Comparison of ENCODE assay signal across 20 cellular contexts in the genomic region with DNA sequence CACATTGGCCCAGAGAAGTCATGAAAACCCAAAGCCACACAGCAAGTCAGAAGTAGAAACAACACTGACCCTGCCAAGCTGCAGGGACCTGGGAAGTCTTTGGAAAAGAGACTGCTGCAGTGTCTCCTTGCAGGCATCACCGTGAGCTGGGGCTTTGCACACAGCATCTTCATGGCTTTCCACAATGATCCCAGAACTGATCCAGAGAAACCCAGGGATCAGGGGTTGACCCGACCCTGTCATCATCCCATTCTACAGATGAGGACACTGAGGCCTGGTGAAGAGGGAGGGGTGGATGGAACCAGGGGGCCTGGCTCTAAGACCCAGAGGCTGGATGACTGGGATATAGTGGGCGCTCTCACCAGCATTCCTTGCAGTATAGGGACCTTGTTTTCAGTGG. TPM values are rescaled to one million over a fixed set of nuclear protein-coding genes. Genes with fewer than 3 reads are reported as not detected.
"Had no signal": no experiment of that assay in that cellular context is flagged by ENCODE, and none has a peak within 500 bp of the region (broad histone marks: within the 10 kb centered on the region; RNA-seq: fewer than 3 reads in every experiment).

No MANE protein-coding gene starts in this region.

- H3K4me1 ChIP-seq: colonic mucosa, prostate gland had no signal

- H3K27ac ChIP-seq: colonic mucosa, esophagus squamous epithelium, lower lobe of right lung, prostate gland, thoracic aorta, tibial nerve, vagina had no signal

- H3K9me3 Mint-ChIP-seq: effector memory CD8-positive, alpha-beta T cell; natural killer cell; stimulated activated naive B cell treated with anti-CD40 and anti-IgM and Interleukin-4, amounts not matched to agents 10 μg/mL and 1 μg/mL and 100 μg/mL, for 72 hours; stimulated activated naive CD8-positive, alpha-beta T cell treated with anti-CD3 and anti-CD28 coated beads, Interleukin-15, Interleukin-2, amounts not matched to agents 100 ng/mL and 50 ng/mL, for 24 hours had no signal

- H3K4me3 ChIP-seq: colonic mucosa, esophagus squamous epithelium, lower lobe of right lung, prostate gland, thoracic aorta, tibial nerve, vagina had no signal

- DNase-seq: colonic mucosa; dermis blood vessel endothelial cell; effector memory CD8-positive, alpha-beta T cell; erythroblast; esophagus squamous epithelium; foreskin melanocyte; left ventricle myocardium superior; lower lobe of right lung; natural killer cell; small intestine; stimulated activated CD4-positive, alpha-beta T cell treated with anti-CD3 and anti-CD28 coated beads, Interleukin-15, amount 100 ng/mL, for 24 hours; stimulated activated CD4-positive, alpha-beta T cell treated with anti-CD3 and anti-CD28 coated beads, Interleukin-2, amount 100 ng/mL, for 48 hours; stimulated activated naive B cell treated with anti-CD40 and anti-IgM and Interleukin-4, amounts not matched to agents 10 μg/mL and 1 μg/mL and 100 μg/mL, for 72 hours had no signal

- H3K4me3 Mint-ChIP-seq: effector memory CD8-positive, alpha-beta T cell; natural killer cell; stimulated activated naive B cell treated with anti-CD40 and anti-IgM and Interleukin-4, amounts not matched to agents 10 μg/mL and 1 μg/mL and 100 μg/mL, for 72 hours; stimulated activated naive CD8-positive, alpha-beta T cell treated with anti-CD3 and anti-CD28 coated beads, Interleukin-15, Interleukin-2, amounts not matched to agents 100 ng/mL and 50 ng/mL, for 24 hours had no signal

- H3K27me3 ChIP-seq: vagina had no signal

- H3K36me3 ChIP-seq: colonic mucosa, esophagus squamous epithelium, lower lobe of right lung, prostate gland, thoracic aorta, tibial nerve, vagina had no signal

- ATAC-seq: effector memory CD8-positive, alpha-beta T cell; left ventricle myocardium superior; lower lobe of right lung; natural killer cell; right cardiac atrium; stimulated activated naive B cell treated with anti-CD40 and anti-IgM and Interleukin-4, amounts not matched to agents 10 μg/mL and 1 μg/mL and 100 μg/mL, for 72 hours had no signal

- H3K9me3 ChIP-seq: colonic mucosa, esophagus squamous epithelium, lower lobe of right lung, prostate gland, thoracic aorta, tibial nerve, vagina had no signal

- H3K27ac Mint-ChIP-seq: effector memory CD8-positive, alpha-beta T cell; natural killer cell; stimulated activated naive B cell treated with anti-CD40 and anti-IgM and Interleukin-4, amounts not matched to agents 10 μg/mL and 1 μg/mL and 100 μg/mL, for 72 hours; stimulated activated naive CD8-positive, alpha-beta T cell treated with anti-CD3 and anti-CD28 coated beads, Interleukin-15, Interleukin-2, amounts not matched to agents 100 ng/mL and 50 ng/mL, for 24 hours had no signal

RNA-seq across cellular contexts. Expression of a gene that starts 8.9 kb away (rescaled TPM):
- polyA plus RNA-seq: keratinocyte had no signal
